ENCODE assay signal across 15 cellular contexts in genomic region chr14:70239802-70240201, GRCh38. TPM values are rescaled to one million over a fixed set of nuclear protein-coding genes. Genes with fewer than 3 reads are reported as not detected.
A peak's percentile ranks its signal among the peaks of the same experiment; 100 is the strongest.
DNase-seq lines count a peak whose midpoint lies in the region; ATAC-seq and TF ChIP-seq lines count a peak whose summit lies in the region.
"Had no signal": no experiment of that assay in that cellular context is flagged by ENCODE, and none has a peak within 500 bp of the region (broad histone marks: within the 10 kb centered on the region; RNA-seq: fewer than 3 reads in every experiment).

No MANE protein-coding gene starts in this region.

- H3K4me1 Mint-ChIP-seq in osteocyte (ENCODE audit: unreplicated experiment): no peaks in the 10 kb centered on the region
- H3K4me1 Mint-ChIP-seq: CD8-positive, alpha-beta memory T cell had no signal

- peaks cover 7% of the 10 kb centered on the region for H3K9me3 Mint-ChIP-seq in osteocyte (ENCODE audit: unreplicated experiment)
- H3K9me3 Mint-ChIP-seq: activated CD8-positive, alpha-beta T cell treated with anti-CD3 and anti-CD28 coated beads for 36 hours; T-helper 2 cell treated with Interferon-gamma antibody and Interleukin-4, amounts not matched to agents 5 μg/mL and 100 μg/mL, for 36 hours had no signal

- DNase-seq in spleen (no peak), NCI-H446 treated with DMSO at 0.1 percent for 48 hours (lab: John Stamatoyannopoulos, UW) (no peak), osteocyte (ENCODE audit: extremely low spot score, unreplicated experiment) (no peak)
- DNase-seq in effector CD4-positive, alpha-beta T cell: no peak
- DNase-seq: activated CD8-positive, alpha-beta T cell treated with anti-CD3 and anti-CD28 coated beads for 36 hours; CD8-positive, alpha-beta memory T cell; GM23248; NCI-H1092 treated with DMSO at 0.1 percent for 48 hours; NCI-H524; nephron progenitor cell; testis had no signal

- H3K36me3 Mint-ChIP-seq in osteocyte (ENCODE audit: unreplicated experiment): no peaks in the 10 kb centered on the region
- H3K36me3 Mint-ChIP-seq: CD8-positive, alpha-beta memory T cell had no signal

- no peaks in the 10 kb centered on the region for H3K27me3 Mint-ChIP-seq in osteocyte (ENCODE audit: unreplicated experiment)

- WGBS in spleen, 5 donors: 40 to 54% (median 52%) methylated on average over 3 of the region's 3 CpGs

- ATAC-seq in GM18873 (IDR thresholded peaks at IDR 0.05; ENCODE audit: low FRiP score, unreplicated experiment) (peak; percentile 62), HG02571 (IDR thresholded peaks at IDR 0.05; ENCODE audit: unreplicated experiment) (peak; percentile 97), HG03342 (IDR thresholded peaks at IDR 0.05; ENCODE audit: unreplicated experiment) (peak; percentile 95)
- ATAC-seq: activated CD8-positive, alpha-beta T cell treated with anti-CD3 and anti-CD28 coated beads for 36 hours had no signal

- H3K9me3 ChIP-seq in spleen: peaks cover 0 to 5% (median 0%) of the 10 kb centered on the region in 8 donors
- H3K9me3 ChIP-seq: testis had no signal

- no peaks in the 10 kb centered on the region for H3K4me1 ChIP-seq in spleen
- H3K4me1 ChIP-seq: testis had no signal

- no peak overlapping the region for H3K27ac Mint-ChIP-seq in osteocyte (ENCODE audit: unreplicated experiment)
- H3K27ac Mint-ChIP-seq: activated CD8-positive, alpha-beta T cell treated with anti-CD3 and anti-CD28 coated beads for 36 hours; CD8-positive, alpha-beta memory T cell; nephron progenitor cell; T-helper 2 cell treated with Interferon-gamma antibody and Interleukin-4, amounts not matched to agents 5 μg/mL and 100 μg/mL, for 36 hours had no signal

- no peaks in the 10 kb centered on the region for H3K36me3 ChIP-seq in spleen

- H3K4me3 ChIP-seq in spleen: no peak overlapping the region
- H3K4me3 ChIP-seq: GM23248, testis had no signal

- no peak overlapping the region for H3K4me3 Mint-ChIP-seq in osteocyte (ENCODE audit: unreplicated experiment)
- H3K4me3 Mint-ChIP-seq: activated CD8-positive, alpha-beta T cell treated with anti-CD3 and anti-CD28 coated beads for 36 hours; CD8-positive, alpha-beta memory T cell; nephron progenitor cell; T-helper 2 cell treated with Interferon-gamma antibody and Interleukin-4, amounts not matched to agents 5 μg/mL and 100 μg/mL, for 36 hours had no signal

- no peak for TF ChIP-seq POLR2A in spleen (IDR thresholded peaks at IDR 0.05)

- peaks cover 0 to 27% (median 0%) of the 10 kb centered on the region in 7 donors for H3K27me3 ChIP-seq in spleen (replicated peaks in 1 of 7)
- H3K27me3 ChIP-seq: testis had no signal

- no peak for TF ChIP-seq CTCF in spleen (IDR thresholded peaks at IDR 0.05 in 8 of 11, conservative IDR thresholded peaks at IDR 0.05 in 3 of 11)
- TF ChIP-seq CTCF in osteocyte (IDR thresholded peaks at IDR 0.05): no peak

- H3K27ac ChIP-seq in spleen: no peak overlapping the region
- H3K27ac ChIP-seq: GM23248, testis had no signal

- intact Hi-C loops in spleen (cut with DNase I; ENCODE audit: low total_unique reads): no loop called here

RNA-seq across cellular contexts. Expression of gene SLC8A3, which starts 51.1 kb away (rescaled TPM):
- total RNA-seq in spleen (under 1 TPM; 0.19 to 0.52 (median 0.33) TPM), osteocyte (not detected in 2 replicates)
- not detected for polyA plus RNA-seq in spleen
- total RNA-seq: GM23248 had no signal
- polyA plus RNA-seq: CD8-positive, alpha-beta memory T cell; GM23248 had no signal
